8 cellular contexts compared by ENCODE assay signal in genomic region chr2:105399207-105399861, GRCh38. TPM values are rescaled to one million over a fixed set of nuclear protein-coding genes. Genes with fewer than 3 reads are reported as not detected.
DNase-seq lines count a peak whose midpoint lies in the region; ATAC-seq, FAIRE-seq and TF ChIP-seq lines count a peak whose summit lies in the region.

No MANE protein-coding gene starts in this region.

- TF ChIP-seq POLR2A in GM12892 (IDR thresholded peaks at IDR 0.05; ENCODE audit: low read depth, low read length), result no peak

- H3K79me2 ChIP-seq in GM23338 (replicated peaks; ENCODE audit: insufficient read depth), result peaks cover 37% of the 10 kb centered on the region

- H3K9me3 Mint-ChIP-seq in GM23338 (peaks cover 6% of the 10 kb centered on the region; the same call in 2 of the 3 replicates), activated B cell treated with CpG ODN at 0.5 μM for 24 hours (no peaks in the 10 kb centered on the region)

- H4K20me1 ChIP-seq in GM23338 (replicated peaks; ENCODE audit: insufficient read depth), result peaks cover 5% of the 10 kb centered on the region; the same call in 1 of the 2 replicates

- peak; percentile 71 for DNase-seq in GM23338 (ENCODE audit: low spot score)
- DNase-seq in activated B cell treated with CpG ODN at 0.5 μM for 24 hours, result no peak
- peak; percentile 57 for DNase-seq in right atrium auricular region (ENCODE audit: low spot score)
- DNase-seq in GM12892 (ENCODE audit: insufficient read length), result no peak
- no peak for DNase-seq in COLO829 (ENCODE audit: low spot score)
- no peak for DNase-seq in inferior parietal cortex (ENCODE audit: extremely low spot score)

- H3K9me3 ChIP-seq in right atrium auricular region, result no peaks in the 10 kb centered on the region

- peak overlapping the region; percentile 91 for H3K4me2 ChIP-seq in GM23338

- no peaks in the 10 kb centered on the region for H3K9me2 ChIP-seq in GM23338 (ENCODE audit: insufficient read depth)

- TF ChIP-seq CTCF in GM23338 (conservative IDR thresholded peaks at IDR 0.05; ENCODE audit: low read depth in 2 of 2) (no peak), activated B cell treated with CpG ODN at 0.5 μM for 24 hours (IDR thresholded peaks at IDR 0.05) (no peak), right atrium auricular region (IDR thresholded peaks at IDR 0.05) (no peak)

- intact Hi-C loops in activated B cell treated with CpG ODN at 0.5 μM for 24 hours (cut with micrococcal nuclease), result no loop called here

- H3K27me3 ChIP-seq in GM23338 (ENCODE audit: insufficient read depth), result peaks cover 26% of the 10 kb centered on the region
- no peaks in the 10 kb centered on the region for H3K27me3 ChIP-seq in right atrium auricular region

- H3K4me3 ChIP-seq in GM23338, result peak overlapping the region; percentile 96
- H3K4me3 ChIP-seq in right atrium auricular region, result peak overlapping the region; percentile 74 to 81
- peak overlapping the region; percentile 43 to 81 (median 74) for H3K4me3 ChIP-seq in skin epidermis

- H3K4me3 Mint-ChIP-seq in GM23338, result peak overlapping the region; percentile 89
- H3K4me3 Mint-ChIP-seq in activated B cell treated with CpG ODN at 0.5 μM for 24 hours, result no peak overlapping the region

- CTCF ChIA-PET in activated B cell treated with CpG ODN at 0.5 μM for 24 hours (lab: Charles Lee), result no interaction called here

- H3K27ac Mint-ChIP-seq in GM23338 (no peak overlapping the region), activated B cell treated with CpG ODN at 0.5 μM for 24 hours (peak overlapping the region; percentile 24)

- H3K27me3 Mint-ChIP-seq in GM23338 (ENCODE audit: insufficient read depth, low read depth, poor library complexity) (peaks cover 26% of the 10 kb centered on the region), activated B cell treated with CpG ODN at 0.5 μM for 24 hours (peaks cover 57% of the 10 kb centered on the region)

- H3K4me1 ChIP-seq in GM23338 (ENCODE audit: insufficient read depth) (peaks cover 10% of the 10 kb centered on the region), right atrium auricular region (peaks cover 0 to 23% of the 10 kb centered on the region in 2 donors)

- no peak overlapping the region for H3K27ac ChIP-seq in GM23338 (ENCODE audit: low read depth)
- peak overlapping the region; percentile 89 to 94 for H3K27ac ChIP-seq in right atrium auricular region
- peak overlapping the region in 20 of 21 experiments; percentile 26 to 98 (median 94) for H3K27ac ChIP-seq in skin epidermis

- ATAC-seq in GM23338 (peak; percentile 7), activated B cell treated with CpG ODN at 0.5 μM for 24 hours (ENCODE audit: low read depth) (no peak), HG03439 (IDR thresholded peaks at IDR 0.05; ENCODE audit: unreplicated experiment) (no peak)

- H3F3A ChIP-seq in GM23338 (replicated peaks; ENCODE audit: low read depth), result peaks cover 4% of the 10 kb centered on the region; the same call in 1 of the 2 replicates

- POLR2A ChIA-PET in activated B cell treated with CpG ODN at 0.5 μM for 24 hours (lab: Charles Lee), result no interaction called here

- H3K36me3 Mint-ChIP-seq in GM23338 (ENCODE audit: low read depth) (peaks cover 20% of the 10 kb centered on the region; the same call in 2 of the 3 replicates), activated B cell treated with CpG ODN at 0.5 μM for 24 hours (ENCODE audit: low read depth) (no peaks in the 10 kb centered on the region)

- no peak for FAIRE-seq in GM12892 (lab: Jason Lieb, UNC)

- H3K36me3 ChIP-seq in GM23338 (ENCODE audit: insufficient read depth), result no peaks in the 10 kb centered on the region
- H3K36me3 ChIP-seq in right atrium auricular region, result no peaks in the 10 kb centered on the region

- H2AFZ ChIP-seq in GM23338, result peak overlapping the region; percentile 93

- peaks cover 27% of the 10 kb centered on the region for H3K4me1 Mint-ChIP-seq in GM23338
- peaks cover 7% of the 10 kb centered on the region for H3K4me1 Mint-ChIP-seq in activated B cell treated with CpG ODN at 0.5 μM for 24 hours

TF ChIP-seq in GM23338, 12 proteins besides CTCF, POLR2A, EP300 and RAD21:
- TF ChIP-seq POLR2AphosphoS5 (IDR thresholded peaks at IDR 0.05; ENCODE audit: low read depth) (no peak), ETS1 (IDR thresholded peaks at IDR 0.05) (no peak), EZH2 (IDR thresholded peaks at IDR 0.05; ENCODE audit: low read depth, unreplicated experiment) (no peak), REST (IDR thresholded peaks at IDR 0.05; ENCODE audit: unreplicated experiment) (no peak), ZNF114 (CRISPR knock-in tag; IDR thresholded peaks at IDR 0.05) (peak; percentile 13; the same call in 1 of the 2 replicates)

RNA-seq across cellular contexts. Expression of gene FHL2, which starts 0.5 kb away (rescaled TPM):
- total RNA-seq in GM23338 (2014; rRNA removed; shearing (Covaris generic)), result 30.9 and 35.7 TPM in 2 replicates
- 27.2 and 29.0 TPM in 2 replicates for polyA plus RNA-seq in GM23338 (2016; fragmentation: Nextera tagmentation; extraction: Ambion mirVana)
- 0.16 and 0.27 TPM in 2 replicates for total RNA-seq in activated B cell treated with CpG ODN at 0.5 μM for 24 hours
- 100 to 1,000 TPM; 141 to 356 TPM for total RNA-seq in right atrium auricular region
- polyA plus RNA-seq in GM12892 (2012; ENCODE audit: missing spikeins), result 5.1 TPM

Comparison
In these comparisons a context has a peak if more than half of its experiments do, and no peak if none do; other contexts are left out.
1. DNase-seq: peak in GM23338 (single experiment) and right atrium auricular region (single experiment); none in activated B cell treated with CpG ODN at 0.5 μM for 24 hours (single experiment), GM12892 (single experiment), COLO829 (single experiment) and inferior parietal cortex (single experiment).
2. RNA of gene FHL2, which starts 0.5 kb away (total RNA-seq): 141 to 356 TPM in right atrium auricular region and 30.9 to 35.7 TPM in GM23338; 0.16 to 0.27 TPM in activated B cell treated with CpG ODN at 0.5 μM for 24 hours; every median in the first group is over 10 times any median in the second.
3. Peak in every context shown above with its lines, with median percentiles within 50 percentile points of each other: H3K4me3 ChIP-seq.